In genomic region chr15:97443101-97443500, GRCh38 we compare ENCODE assay signal across 3 cellular contexts.
"Had no signal": no experiment of that assay in that cellular context is flagged by ENCODE, and none has a peak within 500 bp of the region (broad histone marks: within the 10 kb centered on the region; RNA-seq: fewer than 3 reads in every experiment).

No MANE protein-coding gene starts in this region.

- DNase-seq: GDM1, GF-D8 had no signal

- H3K4me3 ChIP-seq: GM12878 had no signal

- ATAC-seq: GM12878 had no signal
